10 cellular contexts compared by ENCODE assay signal in the genomic region with DNA sequence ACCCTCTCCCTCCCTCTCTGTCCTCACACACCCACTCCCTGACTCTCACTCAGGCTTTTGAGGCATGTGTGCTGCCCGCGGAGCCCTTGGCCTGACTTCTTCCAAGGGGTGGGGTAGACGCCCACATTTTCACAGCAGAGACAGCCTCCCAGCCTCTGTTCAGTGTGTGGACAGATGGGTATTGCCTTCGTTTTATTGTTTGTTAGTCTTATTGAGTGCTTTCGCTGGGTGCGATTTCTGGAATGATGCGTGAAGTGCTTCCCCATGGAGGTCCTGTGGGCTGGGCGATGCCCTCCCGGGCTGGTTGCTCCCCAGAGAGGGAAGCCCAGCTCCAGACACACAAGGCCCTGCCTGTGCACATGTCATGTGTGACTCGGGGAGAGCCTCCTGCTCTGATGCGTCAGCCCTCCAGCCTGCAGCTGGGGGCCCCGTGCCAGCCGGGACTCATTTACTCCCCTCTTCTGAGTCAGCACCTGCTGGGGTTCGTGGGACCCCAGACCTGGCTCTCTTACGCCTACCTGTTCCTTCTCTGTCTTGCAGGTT. TPM values are rescaled to one million over a fixed set of nuclear protein-coding genes. Genes with fewer than 3 reads are reported as not detected.
A peak's percentile ranks its signal among the peaks of the same experiment; 100 is the strongest.
DNase-seq lines count a peak whose midpoint lies in the region; ATAC-seq and TF ChIP-seq lines count a peak whose summit lies in the region.
"Had no signal": no experiment of that assay in that cellular context is flagged by ENCODE, and none has a peak within 500 bp of the region (broad histone marks: within the 10 kb centered on the region; RNA-seq: fewer than 3 reads in every experiment).

No MANE protein-coding gene starts in this region.

- no peaks in the 10 kb centered on the region for H3K9me3 Mint-ChIP-seq in activated T-helper 17 cell treated with anti-CD3 and anti-CD28 coated beads, Interleukin-2, amount 50 U/mL, for 72 hours
- H3K9me3 Mint-ChIP-seq in neural progenitor cell: no peaks in the 10 kb centered on the region

- H3K4me3 Mint-ChIP-seq in activated T-helper 17 cell treated with anti-CD3 and anti-CD28 coated beads, Interleukin-2, amount 50 U/mL, for 72 hours: peak overlapping the region; percentile 68
- no peak overlapping the region for H3K4me3 Mint-ChIP-seq in neural progenitor cell

- H4K20me1 ChIP-seq in neural progenitor cell (ENCODE audit: low read depth): no peaks in the 10 kb centered on the region

- H3K27me3 ChIP-seq in subcutaneous abdominal adipose tissue (ENCODE audit: control insufficient read depth in 5 of 5, insufficient read depth in 4 of 5, low read length in 5 of 5): no peaks in the 10 kb centered on the region
- no peaks in the 10 kb centered on the region for H3K27me3 ChIP-seq in neural progenitor cell

- peaks cover 24% of the 10 kb centered on the region for H3K79me2 ChIP-seq in neural progenitor cell (ENCODE audit: low read depth)

- peaks cover 9% of the 10 kb centered on the region for H3F3A ChIP-seq in neural progenitor cell (ENCODE audit: low read depth)

- no peak for TF ChIP-seq CTCF in neural progenitor cell (IDR thresholded peaks at IDR 0.05)

- H3K4me1 ChIP-seq in subcutaneous abdominal adipose tissue (ENCODE audit: control insufficient read depth in 5 of 5, insufficient read depth in 5 of 5, low read length in 5 of 5) (peaks cover 2 to 93% (median 63%) of the 10 kb centered on the region in 5 donors), neural progenitor cell (no peaks in the 10 kb centered on the region)
- H3K4me1 ChIP-seq: parathyroid adenoma had no signal

- no peak overlapping the region for H3K4me3 ChIP-seq in subcutaneous abdominal adipose tissue (ENCODE audit: low read depth in 1 of 5, low read length in 5 of 5)
- no peak overlapping the region for H3K4me3 ChIP-seq in neural progenitor cell

- peaks cover 28% of the 10 kb centered on the region for H3K36me3 Mint-ChIP-seq in activated T-helper 17 cell treated with anti-CD3 and anti-CD28 coated beads, Interleukin-2, amount 50 U/mL, for 72 hours (ENCODE audit: low read depth)
- H3K36me3 Mint-ChIP-seq in neural progenitor cell: peaks cover 4% of the 10 kb centered on the region

- H3K4me2 ChIP-seq in neural progenitor cell: no peak overlapping the region

- H3K36me3 ChIP-seq in subcutaneous abdominal adipose tissue (ENCODE audit: control insufficient read depth in 5 of 5, insufficient read depth in 5 of 5, low read length in 5 of 5) (peaks cover 0 to 53% (median 16%) of the 10 kb centered on the region in 5 donors), neural progenitor cell (no peaks in the 10 kb centered on the region)

- H3K9me3 ChIP-seq in subcutaneous abdominal adipose tissue (ENCODE audit: control insufficient read depth in 5 of 5, low read length in 5 of 5) (no peaks in the 10 kb centered on the region), neural progenitor cell (ENCODE audit: low read depth) (no peaks in the 10 kb centered on the region)

- DNase-seq in DMS 273 (lab: John Stamatoyannopoulos, UW; ENCODE audit: unreplicated experiment) (peak; percentile 59), DMS 273 treated with DMSO at 0.1 percent for 48 hours (lab: John Stamatoyannopoulos, UW) (no peak), glomerular visceral epithelial cell (ENCODE audit: extremely low spot score) (peak; percentile 82), neural progenitor cell (ENCODE audit: low spot score) (no peak)

- H2AFZ ChIP-seq in neural progenitor cell (replicated peaks): no peak overlapping the region
- H2AFZ ChIP-seq: parathyroid adenoma had no signal

- no peaks in the 10 kb centered on the region for H3K27me3 Mint-ChIP-seq in activated T-helper 17 cell treated with anti-CD3 and anti-CD28 coated beads, Interleukin-2, amount 50 U/mL, for 72 hours
- H3K27me3 Mint-ChIP-seq in neural progenitor cell (ENCODE audit: insufficient read depth, low read depth): peaks cover 8% of the 10 kb centered on the region

- H3K27ac ChIP-seq in subcutaneous abdominal adipose tissue (ENCODE audit: low read depth, low read length) (peak overlapping the region; percentile 84), neural progenitor cell (no peak overlapping the region)
- H3K27ac ChIP-seq: 22Rv1, parathyroid adenoma had no signal

- peak; percentile 72 for ATAC-seq in activated T-helper 17 cell treated with anti-CD3 and anti-CD28 coated beads, Interleukin-2, amount 50 U/mL, for 72 hours (replicated peaks)
- ATAC-seq in HG03159 (IDR thresholded peaks at IDR 0.05; ENCODE audit: unreplicated experiment) (no peak), GM18498 (IDR thresholded peaks at IDR 0.05; ENCODE audit: unreplicated experiment) (no peak)

- peak overlapping the region; percentile 34 for H3K27ac Mint-ChIP-seq in activated T-helper 17 cell treated with anti-CD3 and anti-CD28 coated beads, Interleukin-2, amount 50 U/mL, for 72 hours
- H3K27ac Mint-ChIP-seq in neural progenitor cell: no peak overlapping the region

- H3K4me1 Mint-ChIP-seq in activated T-helper 17 cell treated with anti-CD3 and anti-CD28 coated beads, Interleukin-2, amount 50 U/mL, for 72 hours: peaks cover 18% of the 10 kb centered on the region
- peaks cover 31% of the 10 kb centered on the region for H3K4me1 Mint-ChIP-seq in neural progenitor cell

- H3K9ac ChIP-seq in subcutaneous abdominal adipose tissue (ENCODE audit: low read length in 5 of 5) (peak overlapping the region in 2 of 5 donors; percentile 21 to 35), neural progenitor cell (no peak overlapping the region)
- H3K9ac ChIP-seq: parathyroid adenoma had no signal

RNA-seq across cellular contexts. Expression of a gene that starts 14.7 kb away (rescaled TPM):
- 100 to 1,000 TPM; 102 to 115 TPM for total RNA-seq in activated T-helper 17 cell treated with anti-CD3 and anti-CD28 coated beads, Interleukin-2, amount 50 U/mL, for 72 hours
- 43.3 and 54.0 TPM in 2 replicates for total RNA-seq in neural progenitor cell (ENCODE audit: low replicate concordance)

RNA-seq across cellular contexts. Expression of a gene that starts 42.5 kb away (rescaled TPM):
- 10 to 100 TPM; 32.5 to 33.6 TPM for total RNA-seq in activated T-helper 17 cell treated with anti-CD3 and anti-CD28 coated beads, Interleukin-2, amount 50 U/mL, for 72 hours
- total RNA-seq in neural progenitor cell (ENCODE audit: low replicate concordance): 7.1 and 8.5 TPM in 2 replicates

RNA-seq across cellular contexts. Expression of a gene that starts 55.8 kb away (rescaled TPM):
- total RNA-seq in activated T-helper 17 cell treated with anti-CD3 and anti-CD28 coated beads, Interleukin-2, amount 50 U/mL, for 72 hours: 10 to 100 TPM; 33.3 to 57.4 TPM
- total RNA-seq in neural progenitor cell (ENCODE audit: low replicate concordance): 18.4 and 32.5 TPM in 2 replicates

Comparison
In these comparisons a context has a peak if more than half of its experiments do, and no peak if none do; other contexts are left out.
1. DNase-seq: peak in DMS 273 (single experiment) and glomerular visceral epithelial cell (single experiment); none in DMS 273 treated with DMSO at 0.1 percent for 48 hours (single experiment) and neural progenitor cell (single experiment).